In the genomic region with DNA sequence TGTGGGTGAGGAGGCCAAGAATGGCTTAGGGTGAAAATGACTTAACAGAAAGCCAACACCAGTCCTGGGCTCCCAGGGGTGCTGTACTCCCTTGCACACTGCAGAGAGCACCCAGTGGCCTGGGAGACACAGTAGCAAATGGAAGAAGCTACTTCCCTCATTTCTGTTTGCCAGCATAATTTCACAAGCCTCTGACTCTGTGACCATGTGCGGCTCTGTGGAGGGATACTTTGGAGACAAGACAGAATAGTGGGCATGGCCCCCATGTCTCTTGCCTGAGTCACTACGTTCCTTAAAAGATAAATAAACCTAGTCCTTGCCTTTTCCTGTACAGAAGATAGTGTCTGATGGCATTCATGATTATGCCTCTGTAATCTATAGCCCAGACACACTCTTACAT, we compare ENCODE assay signal across 17 cellular contexts. TPM values are rescaled to one million over a fixed set of nuclear protein-coding genes. Genes with fewer than 3 reads are reported as not detected.
DNase-seq lines count a peak whose midpoint lies in the region; ATAC-seq and TF ChIP-seq lines count a peak whose summit lies in the region.
"Had no signal": no experiment of that assay in that cellular context is flagged by ENCODE, and none has a peak within 500 bp of the region (broad histone marks: within the 10 kb centered on the region; RNA-seq: fewer than 3 reads in every experiment).

No MANE protein-coding gene starts in this region.

- H3K27me3 Mint-ChIP-seq in nephron (ENCODE audit: low read depth): no peaks in the 10 kb centered on the region
- H3K27me3 Mint-ChIP-seq: CD8-positive, alpha-beta memory T cell; natural killer cell treated with Interleukin-12 subunit alpha and Interleukin-12 subunit beta and Interleukin-15 and Interleukin-18, amount 100 ng/mL, for 72 hours had no signal

- CTCF ChIA-PET in BJ (lab: Yijun Ruan, JAX): interaction anchor here (1.4 to 1.9 kb wide), 2 partner anchors 16 to 45 kb away, joined by 4 to 7 read pairs; no protein-coding TSS in a partner anchor

- H3K27ac Mint-ChIP-seq in nephron: peak overlapping the region in 2 of 3 experiments; percentile 15 to 92
- H3K27ac Mint-ChIP-seq: natural killer cell treated with Interleukin-12 subunit alpha and Interleukin-12 subunit beta and Interleukin-15 and Interleukin-18, amount 100 ng/mL, for 72 hours had no signal

- no peaks in the 10 kb centered on the region for H3K4me1 ChIP-seq in body of pancreas

- TF ChIP-seq POLR2A in body of pancreas (IDR thresholded peaks at IDR 0.05): no peak

- 87 to 96% methylated on average over 2 of the region's 2 CpGs for WGBS in body of pancreas, 2 donors

- intact Hi-C loops in body of pancreas (cut with DNase I): no loop called here

- H3K4me1 Mint-ChIP-seq in nephron: peaks cover 34% of the 10 kb centered on the region

- POLR2A ChIA-PET in BJ (lab: Charles Lee): interaction anchor here (0.5 kb wide), 1 partner anchor 287 kb away, joined by 6 read pairs; the partner anchor contains the start of gene PHC2

- TF ChIP-seq CTCF in BJ (IDR thresholded peaks at IDR 0.05; ENCODE audit: insufficient read depth, low read depth, low read length) (no peak), body of pancreas (IDR thresholded peaks at IDR 0.05) (no peak), nephron (IDR thresholded peaks at IDR 0.05; ENCODE audit: unreplicated experiment in 3 of 3) (no peak)

- peak; percentile 30 for ATAC-seq in body of pancreas
- no peak for ATAC-seq in GM19351 (IDR thresholded peaks at IDR 0.05; ENCODE audit: unreplicated experiment)
- ATAC-seq: left colon had no signal

- H3K4me3 Mint-ChIP-seq in nephron: no peak overlapping the region
- H3K4me3 Mint-ChIP-seq: CD8-positive, alpha-beta memory T cell; natural killer cell treated with Interleukin-12 subunit alpha and Interleukin-12 subunit beta and Interleukin-15 and Interleukin-18, amount 100 ng/mL, for 72 hours had no signal

- H3K9me3 ChIP-seq in body of pancreas: no peaks in the 10 kb centered on the region
- H3K9me3 ChIP-seq: Peyer's patch had no signal

- H3K27ac ChIP-seq in body of pancreas: no peak overlapping the region
- H3K27ac ChIP-seq: Peyer's patch, skin epidermis had no signal

- no peaks in the 10 kb centered on the region for H3K9me3 Mint-ChIP-seq in nephron
- H3K9me3 Mint-ChIP-seq: CD8-positive, alpha-beta memory T cell; natural killer cell treated with Interleukin-12 subunit alpha and Interleukin-12 subunit beta and Interleukin-15 and Interleukin-18, amount 100 ng/mL, for 72 hours had no signal

- peaks cover 7% of the 10 kb centered on the region for H3K36me3 Mint-ChIP-seq in nephron (ENCODE audit: low read depth)
- H3K36me3 Mint-ChIP-seq: natural killer cell treated with Interleukin-12 subunit alpha and Interleukin-12 subunit beta and Interleukin-15 and Interleukin-18, amount 100 ng/mL, for 72 hours had no signal

- H3K36me3 ChIP-seq in BJ (ENCODE audit: control insufficient read depth, insufficient read depth, low read length) (peaks cover 4% of the 10 kb centered on the region), body of pancreas (replicated peaks in 1 of 2; ENCODE audit: insufficient read depth in 1 of 2, low read depth in 2 of 2) (peaks cover 0 to 4% of the 10 kb centered on the region in 2 donors)

- DNase-seq in BJ (ENCODE audit: low read depth) (peak; percentile 46), LHCN-M2 (ENCODE audit: low read depth) (peak; percentile 27), body of pancreas (no peak), NCI-H2081 treated with DMSO at 0.1 percent for 48 hours (lab: John Stamatoyannopoulos, UW) (no peak)
- no peak for DNase-seq in activated T-cell treated with anti-CD3 and anti-CD28 coated beads, Interleukin-2, amount 50 U/mL, for 48 hours
- no peak for DNase-seq in effector CD8-positive, alpha-beta T cell (lab: John Stamatoyannopoulos, UW)
- DNase-seq: activated gamma-delta T cell treated with Interleukin-2 at 50 U/mL for 16 hours; CD8-positive, alpha-beta memory T cell; left colon; NCI-H146; NCI-H510A treated with DMSO at 0.1 percent for 48 hours; Peyer's patch; T-helper 9 cell had no signal

- H3K4me3 ChIP-seq in BJ (ENCODE audit: low read depth, low read length) (no peak overlapping the region), body of pancreas (no peak overlapping the region)
- H3K4me3 ChIP-seq: Peyer's patch, skin epidermis had no signal

- H3K27me3 ChIP-seq in BJ (ENCODE audit: control insufficient read depth, insufficient read depth, low read length) (no peaks in the 10 kb centered on the region), body of pancreas (no peaks in the 10 kb centered on the region)
- H3K27me3 ChIP-seq: Peyer's patch had no signal

RNA-seq across cellular contexts. Expression of gene TRIM62, which starts 38.1 kb away (rescaled TPM):
- 3.0 and 5.2 TPM in 2 replicates for polyA plus RNA-seq in BJ (2011; rRNA removed)
- 2.4 and 7.2 TPM in 2 replicates for polyA minus RNA-seq in BJ (2011; rRNA and poly(A)+ RNA removed)
- total RNA-seq in LHCN-M2 (2014; rRNA removed): 11.5 and 11.9 TPM in 2 replicates
- polyA plus RNA-seq in LHCN-M2 (2012): 5.7 TPM
- total RNA-seq in body of pancreas: 1 to 10 TPM; 4.7 to 7.3 TPM

Comparison
In these comparisons a context has a peak if more than half of its experiments do, and no peak if none do; other contexts are left out.
1. DNase-seq: peak in BJ (single experiment) and LHCN-M2 (single experiment); none in body of pancreas (0 of 4), activated T-cell treated with anti-CD3 and anti-CD28 coated beads, Interleukin-2, amount 50 U/mL, for 48 hours (0 of 2), NCI-H2081 treated with DMSO at 0.1 percent for 48 hours (single experiment) and effector CD8-positive, alpha-beta T cell (single experiment).